ENCODE assay signal across 8 cellular contexts in genomic region chr4:80202784-80203553, GRCh38. TPM values are rescaled to one million over a fixed set of nuclear protein-coding genes. Genes with fewer than 3 reads are reported as not detected.
A peak's percentile ranks its signal among the peaks of the same experiment; 100 is the strongest.
DNase-seq lines count a peak whose midpoint lies in the region; ATAC-seq, FAIRE-seq and TF ChIP-seq lines count a peak whose summit lies in the region.

No MANE protein-coding gene starts in this region.

- no peak for DNase-seq in BJ (ENCODE audit: low read depth)
- no peak for DNase-seq in T-helper 2 cell treated with Interferon-gamma antibody and Interleukin-4, amounts not matched to agents 5 μg/mL and 100 μg/mL, for 36 hours (ENCODE audit: low spot score)
- DNase-seq in bronchial epithelial cell (ENCODE audit: low read depth) = no peak
- peak in 1 of 2 donors; percentile 86 for DNase-seq in left lung
- peak; percentile 59 to 69 for DNase-seq in stimulated activated naive CD8-positive, alpha-beta T cell treated with anti-CD3 and anti-CD28 coated beads, Interleukin-15, amount 100 ng/mL, for 72 hours
- no peak for DNase-seq in SHP77 treated with DMSO at 0.1 percent for 48 hours (lab: John Stamatoyannopoulos, UW)

- peaks cover 55% of the 10 kb centered on the region for H3K27me3 Mint-ChIP-seq in T-helper 2 cell treated with Interferon-gamma antibody and Interleukin-4, amounts not matched to agents 5 μg/mL and 100 μg/mL, for 36 hours (ENCODE audit: low read depth)
- H3K27me3 Mint-ChIP-seq in stimulated activated naive CD8-positive, alpha-beta T cell treated with anti-CD3 and anti-CD28 coated beads, Interleukin-15, amount 100 ng/mL, for 72 hours = peaks cover 54% of the 10 kb centered on the region

- H3K4me1 ChIP-seq in left lung = peaks cover 5 to 23% of the 10 kb centered on the region in 2 donors

- peak overlapping the region in 1 of 2 donors; percentile 61 for H3K27ac ChIP-seq in left lung

- ATAC-seq in GM19328 (IDR thresholded peaks at IDR 0.05; ENCODE audit: unreplicated experiment) (peak; percentile 34), HG03354 (IDR thresholded peaks at IDR 0.05; ENCODE audit: poor library complexity, severe bottlenecking, unreplicated experiment) (peak; percentile 61), left lung (peak; percentile 42)
- peak; percentile 78 for ATAC-seq in stimulated activated naive CD8-positive, alpha-beta T cell treated with anti-CD3 and anti-CD28 coated beads, Interleukin-15, amount 100 ng/mL, for 72 hours

- no peaks in the 10 kb centered on the region for H3K9me3 Mint-ChIP-seq in T-helper 2 cell treated with Interferon-gamma antibody and Interleukin-4, amounts not matched to agents 5 μg/mL and 100 μg/mL, for 36 hours
- H3K9me3 Mint-ChIP-seq in stimulated activated naive CD8-positive, alpha-beta T cell treated with anti-CD3 and anti-CD28 coated beads, Interleukin-15, amount 100 ng/mL, for 72 hours = no peaks in the 10 kb centered on the region

- CTCF ChIA-PET in BJ (lab: Yijun Ruan, JAX) = interaction anchor here (0.5 to 8.9 kb wide), 18 partner anchors 9 to 1250 kb away, joined by 3 to 108 read pairs (median 4); partner anchors contain the start of genes CFAP299 and FGF5

- H3K4me1 Mint-ChIP-seq in T-helper 2 cell treated with Interferon-gamma antibody and Interleukin-4, amounts not matched to agents 5 μg/mL and 100 μg/mL, for 36 hours (ENCODE audit: low read depth) = peaks cover 17% of the 10 kb centered on the region
- peaks cover 23% of the 10 kb centered on the region for H3K4me1 Mint-ChIP-seq in stimulated activated naive CD8-positive, alpha-beta T cell treated with anti-CD3 and anti-CD28 coated beads, Interleukin-15, amount 100 ng/mL, for 72 hours

- no peak for FAIRE-seq in bronchial epithelial cell (lab: Jason Lieb, UNC)

- H3K4me3 Mint-ChIP-seq in T-helper 2 cell treated with Interferon-gamma antibody and Interleukin-4, amounts not matched to agents 5 μg/mL and 100 μg/mL, for 36 hours = peak overlapping the region; percentile 85
- H3K4me3 Mint-ChIP-seq in stimulated activated naive CD8-positive, alpha-beta T cell treated with anti-CD3 and anti-CD28 coated beads, Interleukin-15, amount 100 ng/mL, for 72 hours = peak overlapping the region; percentile 80 to 92

- TF ChIP-seq CTCF in BJ (IDR thresholded peaks at IDR 0.05; ENCODE audit: insufficient read depth, low read depth, low read length) = no peak
- no peak for TF ChIP-seq CTCF in bronchial epithelial cell (IDR thresholded peaks at IDR 0.05; ENCODE audit: insufficient read depth, low read length, severe bottlenecking)
- TF ChIP-seq CTCF in left lung (IDR thresholded peaks at IDR 0.05) = no peak

- H3K36me3 ChIP-seq in BJ (ENCODE audit: control insufficient read depth, insufficient read depth, low read length) = no peaks in the 10 kb centered on the region
- H3K36me3 ChIP-seq in bronchial epithelial cell (ENCODE audit: control insufficient read depth, insufficient read depth, low read length) = no peaks in the 10 kb centered on the region
- H3K36me3 ChIP-seq in left lung = no peaks in the 10 kb centered on the region

- H3K27ac Mint-ChIP-seq in T-helper 2 cell treated with Interferon-gamma antibody and Interleukin-4, amounts not matched to agents 5 μg/mL and 100 μg/mL, for 36 hours = peak overlapping the region; percentile 82
- peak overlapping the region; percentile 54 to 69 for H3K27ac Mint-ChIP-seq in stimulated activated naive CD8-positive, alpha-beta T cell treated with anti-CD3 and anti-CD28 coated beads, Interleukin-15, amount 100 ng/mL, for 72 hours

- peak overlapping the region; percentile 47 for H3K4me3 ChIP-seq in BJ (ENCODE audit: low read depth, low read length)
- peak overlapping the region; percentile 64 for H3K4me3 ChIP-seq in bronchial epithelial cell (ENCODE audit: low read depth, low read length)
- peak overlapping the region; percentile 39 to 64 for H3K4me3 ChIP-seq in left lung

- H3K36me3 Mint-ChIP-seq in T-helper 2 cell treated with Interferon-gamma antibody and Interleukin-4, amounts not matched to agents 5 μg/mL and 100 μg/mL, for 36 hours (ENCODE audit: low read depth) = peaks cover 19% of the 10 kb centered on the region

- H3K9me3 ChIP-seq in left lung = no peaks in the 10 kb centered on the region

- intact Hi-C loops in left lung (cut with DNase I) = no loop called here

- H3K27me3 ChIP-seq in BJ (ENCODE audit: control insufficient read depth, insufficient read depth, low read length) (no peaks in the 10 kb centered on the region), bronchial epithelial cell (ENCODE audit: control insufficient read depth, insufficient read depth, low read length) (no peaks in the 10 kb centered on the region), left lung (peaks cover 58 to 90% of the 10 kb centered on the region in 2 donors)

- POLR2A ChIA-PET in BJ (lab: Charles Lee) = interaction anchor here (0.6 to 0.7 kb wide), 3 partner anchors 22 to 41 kb away, joined by 3 to 4 read pairs (median 3); no protein-coding TSS in a partner anchor

RNA-seq across cellular contexts. Expression of gene PRDM8, which starts 5.7 kb away (rescaled TPM):
- polyA plus RNA-seq in BJ (2011; rRNA removed) = 2.6 and 2.7 TPM in 2 replicates
- 2.2 and 4.1 TPM in 2 replicates for polyA minus RNA-seq in BJ (2011; rRNA and poly(A)+ RNA removed)
- total RNA-seq in bronchial epithelial cell = 0.26 and 0.53 TPM in 2 replicates
- 1 to 10 TPM in 1 of 2 donors, under 1 TPM in 1; 0.52 to 1.9 TPM for total RNA-seq in left lung

Comparison
In these comparisons a context has a peak if more than half of its experiments do, and no peak if none do; other contexts are left out.
1. DNase-seq: peak in stimulated activated naive CD8-positive, alpha-beta T cell treated with anti-CD3 and anti-CD28 coated beads, Interleukin-15, amount 100 ng/mL, for 72 hours (2 of 2); none in BJ (single experiment), T-helper 2 cell treated with Interferon-gamma antibody and Interleukin-4, amounts not matched to agents 5 μg/mL and 100 μg/mL, for 36 hours (single experiment), bronchial epithelial cell (single experiment) and SHP77 treated with DMSO at 0.1 percent for 48 hours (single experiment).
2. Peak in every context shown above with its lines, with median percentiles within 50 percentile points of each other: H3K4me3 ChIP-seq and ATAC-seq.